Comparison of ENCODE assay signal across 18 cellular contexts in the genomic region with DNA sequence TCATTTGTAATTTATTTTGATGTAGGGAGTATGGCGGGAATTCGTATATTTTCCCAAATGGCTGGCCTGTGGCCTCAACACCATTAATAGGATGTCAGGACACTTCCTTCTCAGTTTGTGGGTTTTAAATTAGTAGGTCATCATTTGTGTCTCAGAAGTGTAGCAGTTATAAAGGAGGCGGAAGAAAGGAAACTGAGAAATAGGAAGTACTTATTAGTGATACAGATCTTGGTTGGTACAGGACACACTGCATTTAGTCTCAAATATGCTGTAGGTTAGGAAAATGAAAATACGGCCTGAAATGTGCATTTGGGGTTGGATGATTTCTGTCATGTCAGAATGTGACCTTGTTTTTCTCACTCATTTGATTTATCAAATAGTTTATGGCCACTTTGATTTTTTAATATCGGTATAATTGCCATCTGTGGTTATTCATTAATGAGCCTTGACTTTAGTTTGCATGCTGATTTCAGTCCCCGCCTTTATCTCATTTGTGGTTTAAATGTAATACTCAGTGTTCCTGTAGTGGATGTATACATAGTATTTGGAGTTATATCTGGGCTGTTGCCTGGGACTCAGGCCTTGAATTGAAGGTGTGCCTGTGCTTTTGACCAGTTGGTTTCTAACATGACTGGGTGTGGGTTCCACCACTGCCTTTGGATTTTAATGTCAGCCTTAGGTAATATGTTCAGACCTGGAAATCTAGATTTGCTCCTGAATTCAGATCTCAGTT. TPM values are rescaled to one million over a fixed set of nuclear protein-coding genes. Genes with fewer than 3 reads are reported as not detected.
DNase-seq lines count a peak whose midpoint lies in the region; ATAC-seq and TF ChIP-seq lines count a peak whose summit lies in the region.
"Had no signal": no experiment of that assay in that cellular context is flagged by ENCODE, and none has a peak within 500 bp of the region (broad histone marks: within the 10 kb centered on the region; RNA-seq: fewer than 3 reads in every experiment).

No MANE protein-coding gene starts in this region.

- no peaks in the 10 kb centered on the region for H3K27me3 ChIP-seq in mesendoderm (ENCODE audit: insufficient read depth, low read length, poor library complexity)
- H3K27me3 ChIP-seq: right lobe of liver, vagina had no signal

- no peak overlapping the region for H3K18ac ChIP-seq in mesendoderm (ENCODE audit: low read length)

- H3K4me2 ChIP-seq in mesendoderm (ENCODE audit: low read length) = no peak overlapping the region

- H3K27ac ChIP-seq in C4-2B (peak overlapping the region; percentile 56; the same call in 1 of the 2 replicates), mesendoderm (ENCODE audit: low read depth, low read length) (no peak overlapping the region)
- H3K27ac ChIP-seq: epithelial cell of prostate, right lobe of liver, vagina had no signal

- H3K4me3 ChIP-seq in mesendoderm (ENCODE audit: low read length) = no peak overlapping the region
- H3K4me3 ChIP-seq: right lobe of liver, vagina had no signal

- H3K23ac ChIP-seq in mesendoderm (ENCODE audit: low read length) = no peak overlapping the region

- no peak overlapping the region for H2BK15ac ChIP-seq in mesendoderm (replicated peaks; ENCODE audit: low read depth)

- no peak overlapping the region for H4K5ac ChIP-seq in mesendoderm (ENCODE audit: low read length)

- H3K9ac ChIP-seq in mesendoderm (ENCODE audit: low read length) = no peak overlapping the region

- H3K4me1 ChIP-seq in mesendoderm (ENCODE audit: control insufficient read depth, low read depth, low read length) = no peaks in the 10 kb centered on the region
- H3K4me1 ChIP-seq: right lobe of liver, vagina had no signal

- H3K4ac ChIP-seq in mesendoderm (ENCODE audit: low read depth, low read length) = no peak overlapping the region

- no peak for TF ChIP-seq CTCF in C4-2B (conservative IDR thresholded peaks at IDR 0.05)

- no peaks in the 10 kb centered on the region for H3K79me2 ChIP-seq in mesendoderm (ENCODE audit: control insufficient read depth, insufficient read depth, low read length)

- no peak overlapping the region for H3K56ac ChIP-seq in mesendoderm (ENCODE audit: low read length)

- no peak overlapping the region for H2BK120ac ChIP-seq in mesendoderm (ENCODE audit: low read depth, low read length)

- peak; percentile 52 for ATAC-seq in GM19351 (IDR thresholded peaks at IDR 0.05; ENCODE audit: unreplicated experiment)
- ATAC-seq: left cardiac atrium, Right ventricle myocardium inferior had no signal

- H2BK5ac ChIP-seq in mesendoderm (ENCODE audit: low read length) = no peak overlapping the region

- no peaks in the 10 kb centered on the region for H3K36me3 ChIP-seq in mesendoderm (ENCODE audit: control insufficient read depth, insufficient read depth, low read length)

- peak; percentile 38 for DNase-seq in MV-4-11 (lab: John Stamatoyannopoulos, UW)
- DNase-seq in dermis blood vessel endothelial cell = peak; percentile 34
- no peak for DNase-seq in mesendoderm
- DNase-seq in NCI-H1436 (lab: John Stamatoyannopoulos, UW) = no peak
- DNase-seq in cerebellar cortex (ENCODE audit: low spot score) = no peak
- DNase-seq in stimulated activated CD4-positive, alpha-beta T cell treated with anti-CD3 and anti-CD28 coated beads, Interleukin-1b, Interleukin-23, amount 100 ng/mL, for 48 hours = no peak
- DNase-seq: head of caudate nucleus; left cardiac atrium; NCI-H1436 treated with DMSO at 0.1 percent for 48 hours; right lobe of liver; stimulated activated CD4-positive, alpha-beta T cell treated with anti-CD3 and anti-CD28 coated beads, Interleukin-4, amount 100 ng/mL, for 4 hours; stimulated activated naive CD4-positive, alpha-beta T cell; T1000 had no signal

- H2AK5ac ChIP-seq in mesendoderm (ENCODE audit: low read length) = no peak overlapping the region

- no CpG with 5 or more reads among the region's 6 CpGs for WGBS in mesendoderm (ENCODE audit: extremely low coverage, insufficient coverage, low lambda C conversion rate)

- no peak overlapping the region for H4K8ac ChIP-seq in mesendoderm (ENCODE audit: low read depth, low read length)

- no peaks in the 10 kb centered on the region for H3K79me1 ChIP-seq in mesendoderm (ENCODE audit: low read length)

RNA-seq across cellular contexts. Expression of gene ZCCHC2, which starts 31.4 kb away (rescaled TPM):
- total RNA-seq in dermis blood vessel endothelial cell = 26.3 and 29.8 TPM in 2 replicates
- polyA plus RNA-seq in mesendoderm (2013, experiment 1 of 2) = 4.2 TPM
- 4.7 TPM for polyA plus RNA-seq in mesendoderm (2013, experiment 2 of 2)

Comparison
In these comparisons a context has a peak if more than half of its experiments do, and no peak if none do; other contexts are left out.
1. DNase-seq: peak in MV-4-11 (single experiment) and dermis blood vessel endothelial cell (single experiment); none in mesendoderm (single experiment), NCI-H1436 (single experiment), cerebellar cortex (single experiment) and stimulated activated CD4-positive, alpha-beta T cell treated with anti-CD3 and anti-CD28 coated beads, Interleukin-1b, Interleukin-23, amount 100 ng/mL, for 48 hours (single experiment).